In genomic region chr1:237736372-237737029, GRCh38 we compare ENCODE assay signal across 9 cellular contexts.
DNase-seq lines count a peak whose midpoint lies in the region; ATAC-seq and TF ChIP-seq lines count a peak whose summit lies in the region.
"Had no signal": no experiment of that assay in that cellular context is flagged by ENCODE, and none has a peak within 500 bp of the region (broad histone marks: within the 10 kb centered on the region; RNA-seq: fewer than 3 reads in every experiment).

No MANE protein-coding gene starts in this region.

- no peaks in the 10 kb centered on the region for H3K4me1 ChIP-seq in NT2/D1 (ENCODE audit: insufficient read depth, insufficient read length)

- H3K27ac Mint-ChIP-seq in stimulated activated naive B cell treated with anti-CD40 and anti-IgM and Interleukin-4, amounts not matched to agents 10 μg/mL and 1 μg/mL and 100 μg/mL, for 72 hours: no peak overlapping the region

- no peak overlapping the region for H3K9ac ChIP-seq in NT2/D1 (ENCODE audit: insufficient read length, low read depth)

- no peaks in the 10 kb centered on the region for H3K4me1 Mint-ChIP-seq in stimulated activated naive B cell treated with anti-CD40 and anti-IgM and Interleukin-4, amounts not matched to agents 10 μg/mL and 1 μg/mL and 100 μg/mL, for 72 hours

- no peaks in the 10 kb centered on the region for H3K9me3 ChIP-seq in NT2/D1 (ENCODE audit: insufficient read depth, low read length)

- no peaks in the 10 kb centered on the region for H3K27me3 Mint-ChIP-seq in stimulated activated naive B cell treated with anti-CD40 and anti-IgM and Interleukin-4, amounts not matched to agents 10 μg/mL and 1 μg/mL and 100 μg/mL, for 72 hours

- ATAC-seq in stimulated activated naive CD8-positive, alpha-beta T cell treated with anti-CD3 and anti-CD28 coated beads, Interleukin-15, Interleukin-2, amounts not matched to agents 100 U/mL and 50 U/mL, for 24 hours: peak; percentile 40
- no peak for ATAC-seq in HG03175 (IDR thresholded peaks at IDR 0.05; ENCODE audit: unreplicated experiment)
- ATAC-seq in GM18517 (IDR thresholded peaks at IDR 0.05; ENCODE audit: unreplicated experiment): no peak
- no peak for ATAC-seq in stimulated activated naive B cell treated with anti-CD40 and anti-IgM and Interleukin-4, amounts not matched to agents 10 μg/mL and 1 μg/mL and 100 μg/mL, for 72 hours (replicated peaks)

- H3K4me3 Mint-ChIP-seq in stimulated activated naive B cell treated with anti-CD40 and anti-IgM and Interleukin-4, amounts not matched to agents 10 μg/mL and 1 μg/mL and 100 μg/mL, for 72 hours: no peak overlapping the region

- H3K9me3 Mint-ChIP-seq in stimulated activated naive B cell treated with anti-CD40 and anti-IgM and Interleukin-4, amounts not matched to agents 10 μg/mL and 1 μg/mL and 100 μg/mL, for 72 hours: no peaks in the 10 kb centered on the region

- H3K4me3 ChIP-seq in NT2/D1 (ENCODE audit: insufficient read length, low read depth): no peak overlapping the region

- no peaks in the 10 kb centered on the region for H3K36me3 Mint-ChIP-seq in stimulated activated naive B cell treated with anti-CD40 and anti-IgM and Interleukin-4, amounts not matched to agents 10 μg/mL and 1 μg/mL and 100 μg/mL, for 72 hours

- TF ChIP-seq POLR2A in erythroblast (IDR thresholded peaks at IDR 0.05; ENCODE audit: low read length): no peak

- H3K27me3 ChIP-seq in NT2/D1 (ENCODE audit: insufficient read depth, insufficient read length): no peaks in the 10 kb centered on the region

- no peaks in the 10 kb centered on the region for H3K36me3 ChIP-seq in NT2/D1 (ENCODE audit: insufficient read depth, insufficient read length, low read length)

- DNase-seq in SKM-1 treated with dmso at 0.1 percent for 144 hours (lab: John Stamatoyannopoulos, UW; ENCODE audit: unreplicated experiment) (peak; percentile 12), SKM-1 (lab: John Stamatoyannopoulos, UW; ENCODE audit: unreplicated experiment) (no peak), NT2/D1 (ENCODE audit: low read depth, low spot score) (peak; percentile 27), erythroblast (lab: John Stamatoyannopoulos, UW) (peak; percentile 1 to 7)
- no peak for DNase-seq in stimulated activated naive CD8-positive, alpha-beta T cell treated with anti-CD3 and anti-CD28 coated beads, Interleukin-15, Interleukin-2, amounts not matched to agents 100 U/mL and 50 U/mL, for 24 hours
- DNase-seq in stimulated activated naive B cell treated with anti-CD40 and anti-IgM and Interleukin-4, amounts not matched to agents 10 μg/mL and 1 μg/mL and 100 μg/mL, for 72 hours: no peak
- DNase-seq: NCI-H187 had no signal

Comparison
In these comparisons a context has a peak if more than half of its experiments do, and no peak if none do; other contexts are left out.
1. DNase-seq: peak in SKM-1 treated with dmso at 0.1 percent for 144 hours (single experiment), NT2/D1 (single experiment) and erythroblast (2 of 2); none in SKM-1 (single experiment), stimulated activated naive CD8-positive, alpha-beta T cell treated with anti-CD3 and anti-CD28 coated beads, Interleukin-15, Interleukin-2, amounts not matched to agents 100 U/mL and 50 U/mL, for 24 hours (single experiment) and stimulated activated naive B cell treated with anti-CD40 and anti-IgM and Interleukin-4, amounts not matched to agents 10 μg/mL and 1 μg/mL and 100 μg/mL, for 72 hours (single experiment).